8 cellular contexts compared by ENCODE assay signal in the genomic region with DNA sequence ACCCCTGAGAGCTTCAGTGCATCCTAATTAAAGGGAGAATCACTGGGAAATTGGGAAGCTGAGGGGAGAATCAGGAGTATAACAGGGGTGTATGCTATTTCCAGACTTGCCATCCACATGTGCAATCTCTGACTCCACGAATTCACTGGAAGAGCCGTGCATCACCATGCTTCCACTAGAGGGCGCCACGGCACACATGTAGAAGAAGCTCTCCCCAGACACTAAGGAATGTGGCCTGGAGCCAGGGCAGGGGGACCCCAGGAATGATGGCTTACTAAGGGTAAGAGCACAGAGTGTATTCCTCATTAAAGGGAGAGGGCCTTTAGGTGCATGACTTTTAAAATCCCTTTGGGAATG.
DNase-seq lines count a peak whose midpoint lies in the region; ATAC-seq and TF ChIP-seq lines count a peak whose summit lies in the region.

No MANE protein-coding gene starts in this region.

- H3F3A ChIP-seq in PC-9 (ENCODE audit: insufficient read depth, low read depth), result peaks cover 26% of the 10 kb centered on the region

- CTCF ChIA-PET in PC-9 (lab: Charles Lee), result interaction anchor here (0.6 to 2.3 kb wide), 12 partner anchors 11 to 960 kb away, joined by 3 to 18 read pairs (median 5); no protein-coding TSS in a partner anchor

- H2BK12ac ChIP-seq in trophoblast cell (ENCODE audit: low read length), result peak overlapping the region; percentile 72

- H3K14ac ChIP-seq in trophoblast cell (ENCODE audit: low read length), result no peak overlapping the region

- H3K9me3 Mint-ChIP-seq in activated T-helper 2 cell treated with anti-CD3 and anti-CD28 coated beads, Interferon-gamma antibody, Interleukin-2, Interleukin-4, amounts not matched to agents 10 μg/mL and 5 μg/mL and 100 μg/mL, durations not matched to agents 14 hours and 24 hours and 36 hours, result no peaks in the 10 kb centered on the region

- H3K9me3 ChIP-seq in PC-9 (ENCODE audit: insufficient read depth, low read depth) (no peaks in the 10 kb centered on the region), trophoblast cell (ENCODE audit: insufficient read depth, low read depth, low read length) (no peaks in the 10 kb centered on the region)

- no peak overlapping the region for H3K4me3 ChIP-seq in PC-9
- no peak overlapping the region for H3K4me3 ChIP-seq in trophoblast cell (ENCODE audit: low read depth, low read length)

- BruUV-seq in PC-9 (replicated peaks; lab: Mats Ljungman, UMichigan), result no TSS peak

- H3K4me1 ChIP-seq in PC-9 (replicated peaks; ENCODE audit: insufficient read depth) (peaks cover 40% of the 10 kb centered on the region), trophoblast cell (ENCODE audit: control insufficient read depth in 1 of 2, insufficient read depth in 2 of 2, low read length in 2 of 2) (peaks cover 15 to 20% of the 10 kb centered on the region in 2 experiments)

- no peak overlapping the region for H3K18ac ChIP-seq in trophoblast cell (ENCODE audit: low read length)

- no peak overlapping the region for H4K12ac ChIP-seq in trophoblast cell (ENCODE audit: low read depth, low read length)

- no peak overlapping the region for H2BK5ac ChIP-seq in trophoblast cell (ENCODE audit: low read depth, low read length, poor library complexity)

- no peaks in the 10 kb centered on the region for H4K20me1 ChIP-seq in PC-9 (ENCODE audit: insufficient read depth)

- H3K36me3 ChIP-seq in PC-9 (ENCODE audit: low read depth) (no peaks in the 10 kb centered on the region), trophoblast cell (ENCODE audit: control insufficient read depth in 1 of 2, insufficient read depth in 2 of 2, low read length in 2 of 2) (peaks cover 4% of the 10 kb centered on the region in 2 experiments)

- DNase-seq in Caki2 (ENCODE audit: low read depth) (peak; percentile 36), PC-9 (peak; percentile 63 to 68), glomerular visceral epithelial cell (ENCODE audit: extremely low spot score) (peak; percentile 72), trophoblast cell (peak; percentile 35 to 84)
- DNase-seq in activated T-helper 2 cell treated with anti-CD3 and anti-CD28 coated beads, Interferon-gamma antibody, Interleukin-2, Interleukin-4, amounts not matched to agents 10 μg/mL and 5 μg/mL and 100 μg/mL, durations not matched to agents 14 hours and 24 hours and 36 hours (ENCODE audit: low spot score), result peak; percentile 24

- WGBS in trophoblast cell (ENCODE audit: extremely low coverage, insufficient coverage, insufficient read length), result no CpG with 5 or more reads among the region's 4 CpGs

- POLR2A ChIA-PET in PC-9 (lab: Charles Lee; ENCODE audit: unreplicated experiment), result interaction anchor here (0.5 to 0.6 kb wide), 2 partner anchors 73 to 193 kb away, joined by 4 to 9 read pairs; no protein-coding TSS in a partner anchor

- H3K4me2 ChIP-seq in PC-9 (no peak overlapping the region), trophoblast cell (ENCODE audit: low read length) (no peak overlapping the region)

- H3K4me1 Mint-ChIP-seq in activated T-helper 2 cell treated with anti-CD3 and anti-CD28 coated beads, Interferon-gamma antibody, Interleukin-2, Interleukin-4, amounts not matched to agents 10 μg/mL and 5 μg/mL and 100 μg/mL, durations not matched to agents 14 hours and 24 hours and 36 hours (ENCODE audit: low read depth), result peaks cover 9% of the 10 kb centered on the region

- H3K9ac ChIP-seq in trophoblast cell (ENCODE audit: low read length), result no peak overlapping the region

- ATAC-seq in HG03520 (IDR thresholded peaks at IDR 0.05; ENCODE audit: unreplicated experiment) (peak; percentile 38), GM19395 (IDR thresholded peaks at IDR 0.05; ENCODE audit: unreplicated experiment) (no peak), HG02885 (IDR thresholded peaks at IDR 0.05; ENCODE audit: poor library complexity, unreplicated experiment) (no peak)

- peak; percentile 99 for TF ChIP-seq CTCF in PC-9 (conservative IDR thresholded peaks at IDR 0.05)

- intact Hi-C loops in PC-9 (cut with micrococcal nuclease; ENCODE audit: unreplicated experiment), result no loop called here
- intact Hi-C loops in activated T-helper 2 cell treated with anti-CD3 and anti-CD28 coated beads, Interferon-gamma antibody, Interleukin-2, Interleukin-4, amounts not matched to agents 10 μg/mL and 5 μg/mL and 100 μg/mL, durations not matched to agents 14 hours and 24 hours and 36 hours (cut with micrococcal nuclease), result loop anchor here (5.0 kb wide), 2 partner anchors 298 to 423 kb away; no protein-coding TSS in a partner anchor

- no peaks in the 10 kb centered on the region for H3K36me3 Mint-ChIP-seq in activated T-helper 2 cell treated with anti-CD3 and anti-CD28 coated beads, Interferon-gamma antibody, Interleukin-2, Interleukin-4, amounts not matched to agents 10 μg/mL and 5 μg/mL and 100 μg/mL, durations not matched to agents 14 hours and 24 hours and 36 hours (ENCODE audit: low read depth)

- H2AFZ ChIP-seq in PC-9 (no peak overlapping the region), trophoblast cell (ENCODE audit: insufficient read depth, low read length, poor library complexity) (no peak overlapping the region)

- peak overlapping the region; percentile 60 for H4K91ac ChIP-seq in trophoblast cell (ENCODE audit: low read depth, low read length)

- H3K4ac ChIP-seq in trophoblast cell (ENCODE audit: low read depth, low read length), result no peak overlapping the region

- no peak overlapping the region for H4K8ac ChIP-seq in trophoblast cell (ENCODE audit: low read depth, low read length)

- H3K23ac ChIP-seq in trophoblast cell (ENCODE audit: low read length), result no peak overlapping the region

- H3K4me3 Mint-ChIP-seq in activated T-helper 2 cell treated with anti-CD3 and anti-CD28 coated beads, Interferon-gamma antibody, Interleukin-2, Interleukin-4, amounts not matched to agents 10 μg/mL and 5 μg/mL and 100 μg/mL, durations not matched to agents 14 hours and 24 hours and 36 hours (ENCODE audit: low read depth), result no peak overlapping the region

- peaks cover 21% of the 10 kb centered on the region for H3K79me1 ChIP-seq in trophoblast cell (ENCODE audit: low read length)

- H2BK120ac ChIP-seq in trophoblast cell (ENCODE audit: insufficient read depth, low read length, poor library complexity), result peak overlapping the region; percentile 40

- H3K27ac Mint-ChIP-seq in activated T-helper 2 cell treated with anti-CD3 and anti-CD28 coated beads, Interferon-gamma antibody, Interleukin-2, Interleukin-4, amounts not matched to agents 10 μg/mL and 5 μg/mL and 100 μg/mL, durations not matched to agents 14 hours and 24 hours and 36 hours, result no peak overlapping the region

- H3K27ac ChIP-seq in PC-9 (no peak overlapping the region), trophoblast cell (ENCODE audit: low read depth, low read length) (no peak overlapping the region)

- H3K79me2 ChIP-seq in PC-9 (ENCODE audit: low read depth) (no peaks in the 10 kb centered on the region), trophoblast cell (ENCODE audit: control insufficient read depth, insufficient read depth, low read length, poor library complexity) (peaks cover 2% of the 10 kb centered on the region)

- no peak overlapping the region for H2AK5ac ChIP-seq in trophoblast cell (ENCODE audit: low read length)

- no peaks in the 10 kb centered on the region for H3K9me2 ChIP-seq in PC-9 (ENCODE audit: insufficient read depth)

- H3K27me3 Mint-ChIP-seq in activated T-helper 2 cell treated with anti-CD3 and anti-CD28 coated beads, Interferon-gamma antibody, Interleukin-2, Interleukin-4, amounts not matched to agents 10 μg/mL and 5 μg/mL and 100 μg/mL, durations not matched to agents 14 hours and 24 hours and 36 hours (ENCODE audit: low read depth), result peaks cover 18% of the 10 kb centered on the region

- in situ Hi-C loops in Caki2 (cut with HindIII; ENCODE audit: low pct_unique_long_range_greater_than_20kb, low sequenced_read_pairs), result no loop called here

- H3K27me3 ChIP-seq in PC-9 (ENCODE audit: insufficient read depth, low read depth), result no peaks in the 10 kb centered on the region
- H3K27me3 ChIP-seq in trophoblast cell (ENCODE audit: insufficient read depth, low read length), result no peaks in the 10 kb centered on the region
